Comparison of ENCODE assay signal across 27 cellular contexts in genomic region chr10:30466466-30466865, GRCh38. TPM values are rescaled to one million over a fixed set of nuclear protein-coding genes. Genes with fewer than 3 reads are reported as not detected.
A peak's percentile ranks its signal among the peaks of the same experiment; 100 is the strongest.
DNase-seq lines count a peak whose midpoint lies in the region; ATAC-seq and TF ChIP-seq lines count a peak whose summit lies in the region.
"Had no signal": no experiment of that assay in that cellular context is flagged by ENCODE, and none has a peak within 500 bp of the region (broad histone marks: within the 10 kb centered on the region; RNA-seq: fewer than 3 reads in every experiment).

No MANE protein-coding gene starts in this region.

- DNase-seq in NCI-H1417 (lab: John Stamatoyannopoulos, UW) (peak in 2 of 3 experiments; percentile 1 to 20), NCI-H1417 treated with DMSO at 0.1 percent for 48 hours (lab: John Stamatoyannopoulos, UW) (no peak), RWPE1 (ENCODE audit: low spot score) (no peak), RPMI8226 (no peak)
- no peak for DNase-seq in central memory CD8-positive, alpha-beta T cell (ENCODE audit: low spot score in 2 of 2)
- no peak for DNase-seq in natural killer cell treated with Interleukin-12 subunit alpha and Interleukin-12 subunit beta and Interleukin-15 and Interleukin-18, amount 100 ng/mL, for 72 hours (ENCODE audit: low spot score)
- no peak for DNase-seq in stimulated activated naive B cell treated with anti-CD40 and anti-IgM and Interleukin-4, amounts not matched to agents 10 μg/mL and 1 μg/mL and 100 μg/mL, for 72 hours
- DNase-seq: ACHN; CD4-positive, alpha-beta memory T cell; COR-L47; DMS53; GM23248; H7; Kasumi-1; NCI-H1092 treated with DMSO at 0.1 percent for 48 hours; NCI-H146; NCI-H1930; NCI-H2107; NCI-H446 treated with DMSO at 0.1 percent for 48 hours; NCI-H526 treated with DMSO at 0.1 percent for 48 hours; OCI-M1; Peyer's patch had no signal

- H3K27ac Mint-ChIP-seq in central memory CD8-positive, alpha-beta T cell (ENCODE audit: low read depth): peak overlapping the region; percentile 47
- peak overlapping the region; percentile 69 to 88 for H3K27ac Mint-ChIP-seq in natural killer cell treated with Interleukin-12 subunit alpha and Interleukin-12 subunit beta and Interleukin-15 and Interleukin-18, amount 100 ng/mL, for 72 hours
- peak overlapping the region; percentile 15 for H3K27ac Mint-ChIP-seq in stimulated activated naive B cell treated with anti-CD40 and anti-IgM and Interleukin-4, amounts not matched to agents 10 μg/mL and 1 μg/mL and 100 μg/mL, for 72 hours

- POLR2A ChIA-PET in RWPE1 (lab: Yijun Ruan, JAX; ENCODE audit: low non-redundant PET): interaction anchor here (0.5 kb wide), 1 partner anchor 12 kb away, joined by 6 read pairs; no protein-coding TSS in a partner anchor

- no peak overlapping the region for H3K4me3 Mint-ChIP-seq in central memory CD8-positive, alpha-beta T cell
- H3K4me3 Mint-ChIP-seq in natural killer cell treated with Interleukin-12 subunit alpha and Interleukin-12 subunit beta and Interleukin-15 and Interleukin-18, amount 100 ng/mL, for 72 hours: no peak overlapping the region
- H3K4me3 Mint-ChIP-seq in stimulated activated naive B cell treated with anti-CD40 and anti-IgM and Interleukin-4, amounts not matched to agents 10 μg/mL and 1 μg/mL and 100 μg/mL, for 72 hours: no peak overlapping the region
- H3K4me3 Mint-ChIP-seq: CD4-positive, alpha-beta memory T cell had no signal

- H3K27me3 Mint-ChIP-seq in central memory CD8-positive, alpha-beta T cell: no peaks in the 10 kb centered on the region
- H3K27me3 Mint-ChIP-seq in natural killer cell treated with Interleukin-12 subunit alpha and Interleukin-12 subunit beta and Interleukin-15 and Interleukin-18, amount 100 ng/mL, for 72 hours: no peaks in the 10 kb centered on the region
- H3K27me3 Mint-ChIP-seq in stimulated activated naive B cell treated with anti-CD40 and anti-IgM and Interleukin-4, amounts not matched to agents 10 μg/mL and 1 μg/mL and 100 μg/mL, for 72 hours: no peaks in the 10 kb centered on the region
- H3K27me3 Mint-ChIP-seq: CD4-positive, alpha-beta memory T cell had no signal

- H3K4me1 Mint-ChIP-seq in central memory CD8-positive, alpha-beta T cell: peaks cover 20% of the 10 kb centered on the region
- peaks cover 28 to 55% of the 10 kb centered on the region in 2 donors for H3K4me1 Mint-ChIP-seq in natural killer cell treated with Interleukin-12 subunit alpha and Interleukin-12 subunit beta and Interleukin-15 and Interleukin-18, amount 100 ng/mL, for 72 hours (ENCODE audit: low read depth in 2 of 2)
- H3K4me1 Mint-ChIP-seq in stimulated activated naive B cell treated with anti-CD40 and anti-IgM and Interleukin-4, amounts not matched to agents 10 μg/mL and 1 μg/mL and 100 μg/mL, for 72 hours: peaks cover 29 to 62% of the 10 kb centered on the region in 2 donors

- CTCF ChIA-PET in RWPE1 (lab: Yijun Ruan, JAX): no interaction called here

- ATAC-seq in central memory CD8-positive, alpha-beta T cell (replicated peaks; ENCODE audit: extremely low read depth, poor library complexity, severe bottlenecking): no peak
- ATAC-seq in natural killer cell treated with Interleukin-12 subunit alpha and Interleukin-12 subunit beta and Interleukin-15 and Interleukin-18, amount 100 ng/mL, for 72 hours: no peak
- ATAC-seq in stimulated activated naive B cell treated with anti-CD40 and anti-IgM and Interleukin-4, amounts not matched to agents 10 μg/mL and 1 μg/mL and 100 μg/mL, for 72 hours (replicated peaks): no peak
- no peak for ATAC-seq in GM19351 (IDR thresholded peaks at IDR 0.05; ENCODE audit: unreplicated experiment)
- ATAC-seq: HepG2 had no signal

- no peak for TF ChIP-seq CTCF in RWPE1 (conservative IDR thresholded peaks at IDR 0.05; ENCODE audit: low read depth)

- H3K27ac ChIP-seq in RWPE1: no peak overlapping the region
- H3K27ac ChIP-seq: 22Rv1, BLaER1, GM23248, Peyer's patch, SJSA1 had no signal

- no peaks in the 10 kb centered on the region for H3K9me3 Mint-ChIP-seq in central memory CD8-positive, alpha-beta T cell
- no peaks in the 10 kb centered on the region for H3K9me3 Mint-ChIP-seq in natural killer cell treated with Interleukin-12 subunit alpha and Interleukin-12 subunit beta and Interleukin-15 and Interleukin-18, amount 100 ng/mL, for 72 hours
- no peaks in the 10 kb centered on the region for H3K9me3 Mint-ChIP-seq in stimulated activated naive B cell treated with anti-CD40 and anti-IgM and Interleukin-4, amounts not matched to agents 10 μg/mL and 1 μg/mL and 100 μg/mL, for 72 hours
- H3K9me3 Mint-ChIP-seq: CD4-positive, alpha-beta memory T cell had no signal

- peaks cover 8% of the 10 kb centered on the region for H3K36me3 Mint-ChIP-seq in central memory CD8-positive, alpha-beta T cell (ENCODE audit: insufficient read depth)
- H3K36me3 Mint-ChIP-seq in natural killer cell treated with Interleukin-12 subunit alpha and Interleukin-12 subunit beta and Interleukin-15 and Interleukin-18, amount 100 ng/mL, for 72 hours: peaks cover 9% of the 10 kb centered on the region
- peaks cover 4 to 9% of the 10 kb centered on the region in 2 donors for H3K36me3 Mint-ChIP-seq in stimulated activated naive B cell treated with anti-CD40 and anti-IgM and Interleukin-4, amounts not matched to agents 10 μg/mL and 1 μg/mL and 100 μg/mL, for 72 hours

RNA-seq across cellular contexts. Expression of gene MAP3K8, which starts 32.5 kb away (rescaled TPM):
- total RNA-seq in natural killer cell treated with Interleukin-12 subunit alpha and Interleukin-12 subunit beta and Interleukin-15 and Interleukin-18, amount 100 ng/mL, for 72 hours: 100 to 1,000 TPM; 239 to 355 TPM

Comparison
In these comparisons a context has a peak if more than half of its experiments do, and no peak if none do; other contexts are left out.
1. DNase-seq: peak in NCI-H1417 (2 of 3); none in NCI-H1417 treated with DMSO at 0.1 percent for 48 hours (single experiment), central memory CD8-positive, alpha-beta T cell (0 of 2), natural killer cell treated with Interleukin-12 subunit alpha and Interleukin-12 subunit beta and Interleukin-15 and Interleukin-18, amount 100 ng/mL, for 72 hours (single experiment), stimulated activated naive B cell treated with anti-CD40 and anti-IgM and Interleukin-4, amounts not matched to agents 10 μg/mL and 1 μg/mL and 100 μg/mL, for 72 hours (single experiment), RWPE1 (single experiment) and RPMI8226 (single experiment).
2. H3K27ac Mint-ChIP-seq: peak in every context shown above with its lines; median percentile 78 in natural killer cell treated with Interleukin-12 subunit alpha and Interleukin-12 subunit beta and Interleukin-15 and Interleukin-18, amount 100 ng/mL, for 72 hours; 47 in central memory CD8-positive, alpha-beta T cell; 15 in stimulated activated naive B cell treated with anti-CD40 and anti-IgM and Interleukin-4, amounts not matched to agents 10 μg/mL and 1 μg/mL and 100 μg/mL, for 72 hours.